17 cellular contexts compared by ENCODE assay signal in genomic region chr16:67544844-67545664, GRCh38. TPM values are rescaled to one million over a fixed set of nuclear protein-coding genes. Genes with fewer than 3 reads are reported as not detected.
DNase-seq lines count a peak whose midpoint lies in the region; ATAC-seq and TF ChIP-seq lines count a peak whose summit lies in the region.
"Had no signal": no experiment of that assay in that cellular context is flagged by ENCODE, and none has a peak within 500 bp of the region (broad histone marks: within the 10 kb centered on the region; RNA-seq: fewer than 3 reads in every experiment).

No MANE protein-coding gene starts in this region.

- peaks cover 74% of the 10 kb centered on the region for H3K36me3 ChIP-seq in osteoblast (ENCODE audit: insufficient read depth, low read length)

- no peaks in the 10 kb centered on the region for H3K4me1 ChIP-seq in osteoblast (ENCODE audit: insufficient read depth, low read length)
- H3K4me1 ChIP-seq: parathyroid adenoma had no signal

- H2AFZ ChIP-seq in osteoblast (ENCODE audit: low read length), result no peak overlapping the region
- H2AFZ ChIP-seq: parathyroid adenoma had no signal

- H3K79me2 ChIP-seq in osteoblast (ENCODE audit: insufficient read depth, low read length), result peaks cover 10% of the 10 kb centered on the region
- H3K79me2 ChIP-seq: parathyroid adenoma had no signal

- no peaks in the 10 kb centered on the region for H3K27me3 ChIP-seq in osteoblast (ENCODE audit: insufficient read depth, low read length)
- H3K27me3 ChIP-seq: foreskin keratinocyte, left lung had no signal

- peak; percentile 52 for DNase-seq in CD1c-positive myeloid dendritic cell (ENCODE audit: extremely low spot score)
- DNase-seq in HT-29 (ENCODE audit: low spot score), result peak; percentile 0
- peak; percentile 69 for DNase-seq in coronary artery (ENCODE audit: low spot score)
- DNase-seq in osteoblast (ENCODE audit: insufficient read length, low spot score, missing footprints), result peak; percentile 66
- DNase-seq in activated naive CD4-positive, alpha-beta T cell treated with Interleukin-2 at 50 U/mL for 16 hours, result no peak
- DNase-seq: activated effector memory CD4-positive, alpha-beta T cell treated with Interleukin-2 at 50 U/mL for 16 hours; DMS53; foreskin keratinocyte; left lung; NCI-H1930; NCI-H510A; SHP77 treated with DMSO at 0.1 percent for 48 hours; stimulated activated CD4-positive, alpha-beta T cell treated with anti-CD3 and anti-CD28 coated beads, Interleukin-4, amount 100 ng/mL, for 24 hours had no signal

- H3K9me3 ChIP-seq in osteoblast (ENCODE audit: low read depth, low read length), result no peaks in the 10 kb centered on the region
- H3K9me3 ChIP-seq: left lung, thoracic aorta had no signal

- H4K20me1 ChIP-seq in osteoblast (ENCODE audit: insufficient read depth, low read length), result peaks cover 55% of the 10 kb centered on the region

- H3K4me3 ChIP-seq in coronary artery, result no peak overlapping the region
- no peak overlapping the region for H3K4me3 ChIP-seq in osteoblast (ENCODE audit: insufficient read depth, low read length)
- H3K4me3 ChIP-seq: left lung, thoracic aorta had no signal

- no peak for TF ChIP-seq CTCF in coronary artery (IDR thresholded peaks at IDR 0.05)
- TF ChIP-seq CTCF in osteoblast (IDR thresholded peaks at IDR 0.05; ENCODE audit: extremely low read depth, low read depth, low read length), result no peak

- no peak for ATAC-seq in GM19328 (IDR thresholded peaks at IDR 0.05; ENCODE audit: unreplicated experiment)
- ATAC-seq in GM21723 (IDR thresholded peaks at IDR 0.05; ENCODE audit: unreplicated experiment), result no peak
- ATAC-seq: left lung had no signal

- H3K27ac ChIP-seq in coronary artery (no peak overlapping the region), osteoblast (ENCODE audit: low read depth, low read length) (no peak overlapping the region)
- H3K27ac ChIP-seq: foreskin keratinocyte, parathyroid adenoma, thoracic aorta had no signal

- H3K4me2 ChIP-seq in osteoblast (ENCODE audit: insufficient read depth, low read length), result no peak overlapping the region

RNA-seq across cellular contexts. Expression of gene RIPOR1, which starts 16.4 kb away (rescaled TPM):
- 22.8 and 23.8 TPM in 2 replicates for total RNA-seq in HT-29 (2014; rRNA removed; shearing (Covaris generic))
- 36.6 and 38.0 TPM in 2 replicates for total RNA-seq in osteoblast

RNA-seq across cellular contexts. Expression of gene CTCF, which starts 17.3 kb away (rescaled TPM):
- 28.3 and 36.4 TPM in 2 replicates for total RNA-seq in HT-29 (2014; rRNA removed; shearing (Covaris generic))
- 29.3 and 31.8 TPM in 2 replicates for total RNA-seq in osteoblast
